Comparison of ENCODE assay signal across 8 cellular contexts in the genomic region with DNA sequence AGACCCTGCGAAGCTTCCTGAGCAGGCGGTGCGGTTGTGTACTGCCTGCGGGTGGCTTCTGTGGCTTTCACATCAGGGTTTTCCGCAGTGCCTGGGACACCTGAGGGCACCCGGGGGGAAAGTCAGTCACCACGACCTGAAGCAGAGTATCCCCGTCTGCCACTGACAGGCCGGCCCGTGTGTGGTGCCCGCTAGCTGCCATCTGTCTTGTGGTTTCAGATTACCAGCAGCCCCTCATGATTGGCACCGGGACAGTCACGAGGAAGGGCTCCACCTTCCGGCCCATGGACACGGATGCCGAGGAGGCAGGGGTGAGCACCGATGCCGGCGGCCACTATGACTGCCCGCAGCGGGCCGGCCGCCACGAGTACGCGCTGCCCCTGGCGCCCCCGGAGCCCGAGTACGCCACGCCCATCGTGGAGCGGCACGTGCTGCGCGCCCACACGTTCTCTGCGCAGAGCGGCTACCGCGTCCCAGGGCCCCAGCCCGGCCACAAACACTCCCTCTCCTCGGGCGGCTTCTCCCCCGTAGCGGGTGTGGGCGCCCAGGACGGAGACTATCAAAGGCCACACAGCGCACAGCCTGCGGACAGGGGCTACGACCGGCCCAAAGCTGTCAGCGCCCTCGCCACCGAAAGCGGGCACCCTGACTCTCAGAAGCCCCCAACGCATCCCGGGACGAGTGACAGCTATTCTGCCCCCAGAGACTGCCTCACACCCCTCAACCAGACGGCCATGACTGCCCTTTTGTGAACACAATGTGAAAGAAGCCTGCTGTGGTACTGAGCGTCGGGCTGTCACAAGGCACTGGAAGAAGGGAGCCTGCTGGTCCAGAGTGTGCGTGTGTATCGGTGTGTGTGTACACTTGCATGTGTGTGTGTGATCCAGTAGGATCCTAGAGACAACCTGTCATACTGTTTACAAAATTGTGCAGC. TPM values are rescaled to one million over a fixed set of nuclear protein-coding genes. Genes with fewer than 3 reads are reported as not detected.
A peak's percentile ranks its signal among the peaks of the same experiment; 100 is the strongest.
DNase-seq lines count a peak whose midpoint lies in the region; ATAC-seq and TF ChIP-seq lines count a peak whose summit lies in the region.

No MANE protein-coding gene starts in this region.

- BruUV-seq in mammary epithelial cell (replicated peaks; lab: Mats Ljungman, UMichigan): no TSS peak

- DNase-seq in T-helper 9 cell (peak; percentile 22), mammary epithelial cell (no peak), kidney tubule cell (ENCODE audit: low spot score) (peak; percentile 75), iPS-NIHi7 (ENCODE audit: extremely low spot score) (no peak)
- DNase-seq in stimulated activated CD4-positive, alpha-beta T cell treated with anti-CD3 and anti-CD28 coated beads, Interleukin-2, amount 100 ng/mL, for 48 hours: peak; percentile 12 to 23

- H3K9me3 ChIP-seq in mammary epithelial cell (replicated peaks; ENCODE audit: insufficient read depth, low read length): no peaks in the 10 kb centered on the region

- peak overlapping the region; percentile 59 for H3K4me2 ChIP-seq in mammary epithelial cell (ENCODE audit: insufficient read depth, low read depth, low read length)

- no peak overlapping the region for H3K9ac ChIP-seq in mammary epithelial cell (ENCODE audit: insufficient read depth, low read length)

- peaks cover 48% of the 10 kb centered on the region for H3K4me1 ChIP-seq in mammary epithelial cell (ENCODE audit: insufficient read depth, low read length)

- no peaks in the 10 kb centered on the region for H3K79me2 ChIP-seq in mammary epithelial cell (ENCODE audit: insufficient read depth, low read length)

- peak overlapping the region; percentile 6 for H3K27ac ChIP-seq in mammary epithelial cell (ENCODE audit: insufficient read depth, low read depth, low read length)

- peaks cover 24% of the 10 kb centered on the region for H3K36me3 ChIP-seq in mammary epithelial cell (ENCODE audit: insufficient read depth, low read length)

- no peaks in the 10 kb centered on the region for H3K27me3 ChIP-seq in mammary epithelial cell (ENCODE audit: insufficient read depth, low read length)

- in situ Hi-C loops in mammary epithelial cell (cut with MboI; ENCODE audit: low sequenced_read_pairs in 2 of 2): no loop called here

- intact Hi-C loops in mammary epithelial cell (cut with micrococcal nuclease): loop anchor here (2.0 kb wide), 1 partner anchor 65 kb away; a partner anchor contains a TSS

- WGBS in mammary epithelial cell (ENCODE audit: low coverage, missing lambda C conversion rate): 29% methylated on average over 35 of the region's 64 CpGs

- dilution Hi-C loops in mammary epithelial cell (cut with HindIII; ENCODE audit: low sequenced_read_pairs): loop anchor here (5.0 kb wide), 1 partner anchor 101 kb away; no protein-coding TSS in a partner anchor

- H4K20me1 ChIP-seq in mammary epithelial cell (ENCODE audit: insufficient read depth, low read length): no peaks in the 10 kb centered on the region

- CTCF ChIA-PET in mammary epithelial cell (lab: Charles Lee; ENCODE audit: low non-redundant PET): no interaction called here

- H2AFZ ChIP-seq in mammary epithelial cell (ENCODE audit: low read depth, low read length): peak overlapping the region; percentile 56

- peak overlapping the region; percentile 10; the same call in 1 of the 2 replicates for H3K4me3 ChIP-seq in GM08714 (ENCODE audit: low read length)
- peak overlapping the region in 1 of 3 experiments; percentile 17 for H3K4me3 ChIP-seq in mammary epithelial cell (replicated peaks in 1 of 3; ENCODE audit: insufficient read depth in 1 of 3, low read depth in 2 of 3, low read length in 3 of 3)

- no peak for TF ChIP-seq CTCF in mammary epithelial cell (conservative IDR thresholded peaks at IDR 0.05 in 1 of 2, IDR thresholded peaks at IDR 0.05 in 1 of 2; ENCODE audit: extremely low read depth in 1 of 2, insufficient read depth in 1 of 2, low read depth in 1 of 2, low read length in 2 of 2)

- ATAC-seq in HG03025 (IDR thresholded peaks at IDR 0.05; ENCODE audit: low FRiP score, unreplicated experiment) (peak; percentile 50), GM19324 (IDR thresholded peaks at IDR 0.05; ENCODE audit: low FRiP score, unreplicated experiment) (no peak)

RNA-seq across cellular contexts. Expression of a gene that starts 54.4 kb away (rescaled TPM):
- total RNA-seq in mammary epithelial cell: 10 to 100 TPM; 43.2 to 72.5 TPM
- 21.0 TPM for polyA plus RNA-seq in mammary epithelial cell
- 10.7 TPM for polyA minus RNA-seq in mammary epithelial cell

Comparison
In these comparisons a context has a peak if more than half of its experiments do, and no peak if none do; other contexts are left out.
1. DNase-seq: peak in T-helper 9 cell (single experiment), kidney tubule cell (single experiment) and stimulated activated CD4-positive, alpha-beta T cell treated with anti-CD3 and anti-CD28 coated beads, Interleukin-2, amount 100 ng/mL, for 48 hours (2 of 2); none in mammary epithelial cell (single experiment) and iPS-NIHi7 (single experiment).